9 cellular contexts compared by ENCODE assay signal in genomic region chr10:77710759-77711682, GRCh38.
DNase-seq lines count a peak whose midpoint lies in the region; ATAC-seq and TF ChIP-seq lines count a peak whose summit lies in the region.
"Had no signal": no experiment of that assay in that cellular context is flagged by ENCODE, and none has a peak within 500 bp of the region (broad histone marks: within the 10 kb centered on the region; RNA-seq: fewer than 3 reads in every experiment).

No MANE protein-coding gene starts in this region.

- peak overlapping the region; percentile 50 for H3K9ac ChIP-seq in mucosa of stomach (ENCODE audit: low read length)

- no peak for TF ChIP-seq POLR2A in erythroblast (IDR thresholded peaks at IDR 0.05; ENCODE audit: low read length)

- TF ChIP-seq CTCF in BE2C (IDR thresholded peaks at IDR 0.05; ENCODE audit: low read depth, low read length) = peak; percentile 91

- no peaks in the 10 kb centered on the region for H3K36me3 ChIP-seq in BE2C
- H3K36me3 ChIP-seq in mucosa of stomach (ENCODE audit: control insufficient read depth, insufficient read depth, low read length) = no peaks in the 10 kb centered on the region

- peak; percentile 94 for ATAC-seq in HG03342 (IDR thresholded peaks at IDR 0.05; ENCODE audit: unreplicated experiment)

- H3K9me3 ChIP-seq in BE2C (no peaks in the 10 kb centered on the region), mucosa of stomach (ENCODE audit: control insufficient read depth, low read length) (no peaks in the 10 kb centered on the region)

- H3K4me1 ChIP-seq in BE2C (0 out of 2 replicates have a peak, but pooled peaks cover 3% of the 10 kb centered on the region), mucosa of stomach (ENCODE audit: control insufficient read depth, insufficient read depth, low read length) (peaks cover 17% of the 10 kb centered on the region)

- DNase-seq in BE2C (peak; percentile 84), GM19238 (ENCODE audit: insufficient read length, low spot score) (peak; percentile 64), NCI-H774 (lab: John Stamatoyannopoulos, UW) (peak; percentile 66), erythroblast (lab: John Stamatoyannopoulos, UW) (peak; percentile 36 to 65)
- peak; percentile 72 for DNase-seq in activated CD8-positive, alpha-beta memory T cell treated with anti-CD3 and anti-CD28 coated beads, Interleukin-2, amount 50 U/mL, for 4 hours
- peak; percentile 7 to 33 for DNase-seq in stimulated activated CD8-positive, alpha-beta memory T cell treated with anti-CD3 and anti-CD28 coated beads, Interleukin-4, amount 100 ng/mL, for 4 hours (ENCODE audit: low read depth in 2 of 2, low spot score in 1 of 2)

- H3K4me3 ChIP-seq in BE2C (ENCODE audit: low read depth, low read length) = peak overlapping the region; percentile 35
- no peak overlapping the region for H3K4me3 ChIP-seq in mucosa of stomach (ENCODE audit: low read length)
- H3K4me3 ChIP-seq: SK-N-MC had no signal

- H3K27me3 ChIP-seq in BE2C = no peaks in the 10 kb centered on the region
- H3K27me3 ChIP-seq in mucosa of stomach (ENCODE audit: control insufficient read depth, insufficient read depth, low read length) = peaks cover 32% of the 10 kb centered on the region

Comparison
In these comparisons a context has a peak if more than half of its experiments do, and no peak if none do; other contexts are left out.
1. DNase-seq: peak in every context shown above with its lines; median percentile 84 in BE2C; 72 in activated CD8-positive, alpha-beta memory T cell treated with anti-CD3 and anti-CD28 coated beads, Interleukin-2, amount 50 U/mL, for 4 hours; 66 in NCI-H774; 64 in GM19238; 50 in erythroblast; 20 in stimulated activated CD8-positive, alpha-beta memory T cell treated with anti-CD3 and anti-CD28 coated beads, Interleukin-4, amount 100 ng/mL, for 4 hours.